In genomic region chr7:100944138-100944537, GRCh38 we compare ENCODE assay signal across 2 cellular contexts.
TF ChIP-seq lines count a peak whose summit lies in the region.

No MANE protein-coding gene starts in this region.

TF ChIP-seq in GM23338, 12 proteins besides CTCF, POLR2A, EP300 and RAD21:
- TF ChIP-seq POLR2AphosphoS5 (IDR thresholded peaks at IDR 0.05; ENCODE audit: low read depth) (no peak), ZNF331 (CRISPR knock-in tag; IDR thresholded peaks at IDR 0.05; ENCODE audit: low read depth) (no peak), JUNB (IDR thresholded peaks at IDR 0.05; ENCODE audit: unreplicated experiment) (no peak), EZH2phosphoT487 (IDR thresholded peaks at IDR 0.05; ENCODE audit: unreplicated experiment) (no peak), REST (IDR thresholded peaks at IDR 0.05; ENCODE audit: unreplicated experiment) (no peak), STAT1 (IDR thresholded peaks at IDR 0.05; ENCODE audit: unreplicated experiment) (no peak), ZNF462 (CRISPR knock-in tag; IDR thresholded peaks at IDR 0.05) (no peak), NANOG (IDR thresholded peaks at IDR 0.05; ENCODE audit: borderline replicate concordance) (no peak), ZNF114 (CRISPR knock-in tag; IDR thresholded peaks at IDR 0.05) (no peak), ETS1 (IDR thresholded peaks at IDR 0.05) (no peak), EZH2 (IDR thresholded peaks at IDR 0.05; ENCODE audit: low read depth, unreplicated experiment) (no peak), CREB1 (CRISPR knock-in tag; IDR thresholded peaks at IDR 0.05; ENCODE audit: low read depth) (no peak)

TF ChIP-seq in K562, 482 proteins besides CTCF, POLR2A, EP300 and RAD21:
- TF ChIP-seq HMGXB4 (CRISPR knock-in tag; IDR thresholded peaks at IDR 0.05) (no peak), KDM1A (IDR thresholded peaks at IDR 0.05) (0 out of 4 replicates have a peak, but pooled peaks of 1 of the 2 experiments have one; percentile 18), ELF4 (CRISPR knock-in tag; IDR thresholded peaks at IDR 0.05) (no peak), NFXL1 (CRISPR knock-in tag; IDR thresholded peaks at IDR 0.05) (no peak), TFE3 (CRISPR knock-in tag; IDR thresholded peaks at IDR 0.05) (no peak), ZNF512 (tag; IDR thresholded peaks at IDR 0.05) (no peak), HNRNPL (IDR thresholded peaks at IDR 0.05; ENCODE audit: low read depth, low read length) (no peak), SMARCE1 (IDR thresholded peaks at IDR 0.05) (no peak), HDAC8 (tag; IDR thresholded peaks at IDR 0.05) (no peak), KHSRP (IDR thresholded peaks at IDR 0.05) (no peak), ZKSCAN8 (CRISPR knock-in tag; IDR thresholded peaks at IDR 0.05) (no peak), CREB3 (tag; conservative IDR thresholded peaks at IDR 0.05; ENCODE audit: low read depth) (no peak), ZNF507 (tag; conservative IDR thresholded peaks at IDR 0.05) (no peak), BRCA1 (IDR thresholded peaks at IDR 0.05) (no peak), BRCA1 (CRISPR knock-in tag; IDR thresholded peaks at IDR 0.05) (no peak), MAX (CRISPR knock-in tag; IDR thresholded peaks at IDR 0.05) (no peak), L3MBTL2 (IDR thresholded peaks at IDR 0.05) (no peak), TRIM24 (IDR thresholded peaks at IDR 0.05) (peak in 1 of 2 experiments; percentile 27; a peak in 1 of 4 replicates), PTBP1 (IDR thresholded peaks at IDR 0.05; ENCODE audit: low read depth, low read length) (no peak), ZNF12 (CRISPR knock-in tag; IDR thresholded peaks at IDR 0.05) (peak; percentile 97), HDAC1 (IDR thresholded peaks at IDR 0.05) (no peak), MTA3 (IDR thresholded peaks at IDR 0.05; ENCODE audit: borderline replicate concordance) (no peak), BCOR (IDR thresholded peaks at IDR 0.05) (peak; percentile 81), CREB3L1 (IDR thresholded peaks at IDR 0.05; ENCODE audit: borderline replicate concordance, low read depth) (no peak), ETS1 (conservative IDR thresholded peaks at IDR 0.05; ENCODE audit: control insufficient read depth, low read depth, low read length) (no peak), TSC22D4 (tag; IDR thresholded peaks at IDR 0.05) (no peak), NUFIP1 (IDR thresholded peaks at IDR 0.05; ENCODE audit: partially characterized antibody) (no peak), E2F5 (CRISPR knock-in tag; IDR thresholded peaks at IDR 0.05) (no peak), MCM3 (IDR thresholded peaks at IDR 0.05) (no peak), MECOM (CRISPR knock-in tag; IDR thresholded peaks at IDR 0.05) (no peak), CCAR2 (IDR thresholded peaks at IDR 0.05; ENCODE audit: low read depth, low read length) (no peak), MXI1 (IDR thresholded peaks at IDR 0.05; ENCODE audit: low read depth, low read length) (no peak), HDAC3 (IDR thresholded peaks at IDR 0.05; ENCODE audit: borderline replicate concordance, partially characterized antibody) (no peak), PREB (CRISPR knock-in tag; IDR thresholded peaks at IDR 0.05) (no peak), CBFB (CRISPR knock-in tag; IDR thresholded peaks at IDR 0.05) (no peak), CBX3 (IDR thresholded peaks at IDR 0.05; ENCODE audit: borderline replicate concordance in 1 of 2, low read length in 2 of 2) (peak in 1 of 2 experiments; percentile 41; a peak in 1 of 3 replicates), ZNF121 (CRISPR knock-in tag; conservative IDR thresholded peaks at IDR 0.05) (no peak), ILK (tag; IDR thresholded peaks at IDR 0.05; ENCODE audit: borderline replicate concordance, low read depth) (no peak), HCFC1 (IDR thresholded peaks at IDR 0.05; ENCODE audit: low read depth, low read length) (no peak), ZMIZ1 (IDR thresholded peaks at IDR 0.05; ENCODE audit: low read depth in 2 of 2, low read length in 2 of 2) (no peak), TRIM28 (IDR thresholded peaks at IDR 0.05) (peak; percentile 44; the same call in 1 of the 2 replicates), KAT2B (IDR thresholded peaks at IDR 0.05; ENCODE audit: low read depth, low read length) (no peak), GTF2F1 (IDR thresholded peaks at IDR 0.05; ENCODE audit: low read depth, low read length) (no peak), HNRNPK (IDR thresholded peaks at IDR 0.05; ENCODE audit: low read depth, low read length, poor library complexity, severe bottlenecking) (no peak), PHF21A (IDR thresholded peaks at IDR 0.05; ENCODE audit: borderline replicate concordance, low read depth) (no peak), KAT8 (IDR thresholded peaks at IDR 0.05; ENCODE audit: low read depth) (no peak), RBM39 (optimal IDR thresholded peaks at IDR 0.05; ENCODE audit: low read depth, low read length) (no peak), BRF2 (IDR thresholded peaks at IDR 0.05; ENCODE audit: borderline replicate concordance, insufficient read depth, insufficient read length) (no peak), LARP7 (IDR thresholded peaks at IDR 0.05) (no peak)
